29 cellular contexts compared by ENCODE assay signal in genomic region chr12:116588390-116589028, GRCh38. TPM values are rescaled to one million over a fixed set of nuclear protein-coding genes. Genes with fewer than 3 reads are reported as not detected.
"Had no signal": no experiment of that assay in that cellular context is flagged by ENCODE, and none has a peak within 500 bp of the region (broad histone marks: within the 10 kb centered on the region; RNA-seq: fewer than 3 reads in every experiment).

No MANE protein-coding gene starts in this region.

- H3K27me3 ChIP-seq: colonic mucosa, esophagus muscularis mucosa, esophagus squamous epithelium, gastrocnemius medialis, gastroesophageal sphincter, heart left ventricle had no signal

- H3K27ac ChIP-seq: colonic mucosa, coronary artery, dorsolateral prefrontal cortex, epithelial cell of prostate, esophagus muscularis mucosa, esophagus squamous epithelium, foreskin keratinocyte, gastrocnemius medialis, gastroesophageal sphincter, heart left ventricle, heart right ventricle had no signal

- ATAC-seq: effector memory CD8-positive, alpha-beta T cell; esophagus mucosa; foreskin keratinocyte; gastrocnemius medialis; gastroesophageal sphincter; heart left ventricle; heart right ventricle had no signal

- FAIRE-seq: colon, endometrium, endothelial cell of umbilical vein, frontal cortex had no signal

- H3K9me3 ChIP-seq: colonic mucosa, gastrocnemius medialis had no signal

- H3K36me3 ChIP-seq: colonic mucosa, esophagus muscularis mucosa, esophagus squamous epithelium, gastrocnemius medialis, gastroesophageal sphincter, heart left ventricle, heart right ventricle had no signal

- DNase-seq: colonic mucosa; cortex of kidney; dermis blood vessel endothelial cell; dorsolateral prefrontal cortex; effector CD4-positive, alpha-beta T cell; effector CD8-positive, alpha-beta T cell; effector memory CD4-positive, alpha-beta T cell; effector memory CD8-positive, alpha-beta T cell; endodermal cell; erythroblast; esophagus squamous epithelium; foreskin fibroblast; foreskin keratinocyte; foreskin melanocyte; gastrocnemius medialis; glutamatergic neuron; head of caudate nucleus; heart left ventricle; heart right ventricle had no signal

- H3K4me3 ChIP-seq: colonic mucosa, coronary artery, dorsolateral prefrontal cortex, esophagus muscularis mucosa, esophagus squamous epithelium, gastrocnemius medialis, gastroesophageal sphincter, heart left ventricle, heart right ventricle had no signal

- H3K4me1 ChIP-seq: foreskin keratinocyte had no signal

RNA-seq across cellular contexts. Expression of gene MAP1LC3B2, which starts 29.3 kb away (rescaled TPM):
- total RNA-seq: dermis blood vessel endothelial cell, epithelial cell of proximal tubule had no signal
